Comparison of ENCODE assay signal across 8 cellular contexts in genomic region chr2:102356381-102356712, GRCh38. TPM values are rescaled to one million over a fixed set of nuclear protein-coding genes. Genes with fewer than 3 reads are reported as not detected.
DNase-seq lines count a peak whose midpoint lies in the region; ATAC-seq and TF ChIP-seq lines count a peak whose summit lies in the region.

No MANE protein-coding gene starts in this region.

- H3K36me3 ChIP-seq in kidney epithelial cell (ENCODE audit: control insufficient read depth, insufficient read depth, low read length) = no peaks in the 10 kb centered on the region
- peaks cover 0 to 7% (median 0%) of the 10 kb centered on the region in 4 donors for H3K36me3 ChIP-seq in upper lobe of left lung

- peak overlapping the region; percentile 83 for H3K4me3 ChIP-seq in kidney epithelial cell (ENCODE audit: low read depth, low read length)
- H3K4me3 ChIP-seq in upper lobe of left lung = peak overlapping the region; percentile 57 to 91 (median 85)

- peak overlapping the region; percentile 83 to 96 (median 94) for H3K27ac ChIP-seq in upper lobe of left lung

- H3K27me3 ChIP-seq in kidney epithelial cell (ENCODE audit: control insufficient read depth, insufficient read depth, low read length) (no peaks in the 10 kb centered on the region), upper lobe of left lung (no peaks in the 10 kb centered on the region)

- peak overlapping the region; percentile 100 for H3K27ac Mint-ChIP-seq in activated naive CD4-positive, alpha-beta T cell treated with anti-CD3 and anti-CD28 coated beads, Interleukin-2, amount 50 U/mL, for 24 hours
- H3K27ac Mint-ChIP-seq in activated T-cell treated with anti-CD3 and anti-CD28 coated beads, Interleukin-2, amount 50 U/mL, for 72 hours = peak overlapping the region; percentile 99

- no peak for TF ChIP-seq EP300 in upper lobe of left lung (IDR thresholded peaks at IDR 0.05)

- H3K27me3 Mint-ChIP-seq in activated naive CD4-positive, alpha-beta T cell treated with anti-CD3 and anti-CD28 coated beads, Interleukin-2, amount 50 U/mL, for 24 hours = no peaks in the 10 kb centered on the region
- no peaks in the 10 kb centered on the region for H3K27me3 Mint-ChIP-seq in activated T-cell treated with anti-CD3 and anti-CD28 coated beads, Interleukin-2, amount 50 U/mL, for 72 hours (ENCODE audit: low read depth)

- ATAC-seq in activated T-cell treated with anti-CD3 and anti-CD28 coated beads, Interleukin-2, amount 50 U/mL, for 72 hours (replicated peaks in 1 of 2) = no peak
- ATAC-seq in upper lobe of left lung (ENCODE audit: low FRiP score in 2 of 2) = no peak
- no peak for ATAC-seq in GM21515 (IDR thresholded peaks at IDR 0.05; ENCODE audit: unreplicated experiment)

- peaks cover 54% of the 10 kb centered on the region for H3K4me1 Mint-ChIP-seq in activated naive CD4-positive, alpha-beta T cell treated with anti-CD3 and anti-CD28 coated beads, Interleukin-2, amount 50 U/mL, for 24 hours
- H3K4me1 Mint-ChIP-seq in activated T-cell treated with anti-CD3 and anti-CD28 coated beads, Interleukin-2, amount 50 U/mL, for 72 hours (ENCODE audit: low read depth) = peaks cover 60% of the 10 kb centered on the region

- TF ChIP-seq CTCF in kidney epithelial cell (IDR thresholded peaks at IDR 0.05; ENCODE audit: insufficient read depth, low read length, poor library complexity, severe bottlenecking) (no peak), upper lobe of left lung (IDR thresholded peaks at IDR 0.05) (no peak)

- peak overlapping the region; percentile 99 for H3K4me3 Mint-ChIP-seq in activated naive CD4-positive, alpha-beta T cell treated with anti-CD3 and anti-CD28 coated beads, Interleukin-2, amount 50 U/mL, for 24 hours
- peak overlapping the region; percentile 99 to 100 for H3K4me3 Mint-ChIP-seq in activated T-cell treated with anti-CD3 and anti-CD28 coated beads, Interleukin-2, amount 50 U/mL, for 72 hours

- TF ChIP-seq POLR2A in upper lobe of left lung (IDR thresholded peaks at IDR 0.05) = no peak

- H3K9me3 ChIP-seq in upper lobe of left lung = no peaks in the 10 kb centered on the region

- H3K9me3 Mint-ChIP-seq in activated naive CD4-positive, alpha-beta T cell treated with anti-CD3 and anti-CD28 coated beads, Interleukin-2, amount 50 U/mL, for 24 hours = no peaks in the 10 kb centered on the region
- no peaks in the 10 kb centered on the region for H3K9me3 Mint-ChIP-seq in activated T-cell treated with anti-CD3 and anti-CD28 coated beads, Interleukin-2, amount 50 U/mL, for 72 hours

- WGBS in upper lobe of left lung, 2 donors = 7 to 20% methylated on average over 7 of the region's 7 CpGs

- H3K4me1 ChIP-seq in upper lobe of left lung = peaks cover 0 to 21% (median 11%) of the 10 kb centered on the region in 4 donors

- DNase-seq in activated naive CD4-positive, alpha-beta T cell (lab: John Stamatoyannopoulos, UW) = no peak
- DNase-seq in activated T-cell treated with anti-CD3 and anti-CD28 coated beads, Interleukin-2, amount 50 U/mL, for 72 hours = no peak
- DNase-seq in kidney epithelial cell (ENCODE audit: low read depth) (no peak), upper lobe of left lung (no peak), dermis blood vessel endothelial cell (no peak)
- DNase-seq in activated CD4-positive, alpha-beta T cell treated with anti-CD3 and anti-CD28 coated beads, Interleukin-2, amount 50 U/mL, for 1 hour = no peak

- peaks cover 2% of the 10 kb centered on the region for H3K36me3 Mint-ChIP-seq in activated naive CD4-positive, alpha-beta T cell treated with anti-CD3 and anti-CD28 coated beads, Interleukin-2, amount 50 U/mL, for 24 hours
- H3K36me3 Mint-ChIP-seq in activated T-cell treated with anti-CD3 and anti-CD28 coated beads, Interleukin-2, amount 50 U/mL, for 72 hours (ENCODE audit: insufficient read depth in 2 of 2) = peaks cover 6 to 17% of the 10 kb centered on the region in 2 donors

RNA-seq across cellular contexts. Expression of gene IL18R1, which starts 0.8 kb away (rescaled TPM):
- total RNA-seq in activated T-cell treated with anti-CD3 and anti-CD28 coated beads, Interleukin-2, amount 50 U/mL, for 72 hours = 10 to 100 TPM; 56.5 to 68.0 TPM
- total RNA-seq in kidney epithelial cell (5.1 and 9.2 TPM in 2 replicates), upper lobe of left lung (10 to 100 TPM in 5 of 6 donors, 1 to 10 TPM in 1; 9.4 to 46.9 (median 34.8) TPM), dermis blood vessel endothelial cell (0.65 and 1.4 TPM in 2 replicates)

RNA-seq across cellular contexts. Expression of gene IL1RL1, which starts 45.0 kb away (rescaled TPM):
- 1 to 10 TPM; 1.6 to 2.2 TPM for total RNA-seq in activated T-cell treated with anti-CD3 and anti-CD28 coated beads, Interleukin-2, amount 50 U/mL, for 72 hours
- total RNA-seq in kidney epithelial cell = 3.4 and 5.1 TPM in 2 replicates
- total RNA-seq in upper lobe of left lung = 100 to 1,000 TPM in 1 of 6 donors, 10 to 100 TPM in 5; 26.2 to 203 (median 53.1) TPM
- 0.17 and 2.9 TPM in 2 replicates for total RNA-seq in dermis blood vessel endothelial cell
